In genomic region chr12:56677680-56678079, GRCh38 we compare ENCODE assay signal across 15 cellular contexts. TPM values are rescaled to one million over a fixed set of nuclear protein-coding genes. Genes with fewer than 3 reads are reported as not detected.
DNase-seq lines count a peak whose midpoint lies in the region; ATAC-seq lines count a peak whose summit lies in the region.
"Had no signal": no experiment of that assay in that cellular context is flagged by ENCODE, and none has a peak within 500 bp of the region (broad histone marks: within the 10 kb centered on the region; RNA-seq: fewer than 3 reads in every experiment).

No MANE protein-coding gene starts in this region.

- peaks cover 67% of the 10 kb centered on the region for H3K4me1 Mint-ChIP-seq in activated naive CD8-positive, alpha-beta T cell treated with anti-CD3 and anti-CD28 coated beads for 36 hours

- no peaks in the 10 kb centered on the region for H3K9me3 Mint-ChIP-seq in activated naive CD8-positive, alpha-beta T cell treated with anti-CD3 and anti-CD28 coated beads for 36 hours

- peak; percentile 47 for DNase-seq in stimulated activated CD4-positive, alpha-beta T cell treated with anti-CD3 and anti-CD28 coated beads, Interleukin-4, amount 100 ng/mL, for 24 hours
- no peak for DNase-seq in stimulated activated CD4-positive, alpha-beta T cell treated with anti-CD3 and anti-CD28 coated beads, Interleukin-4, amount 100 ng/mL, for 1 hour
- DNase-seq in activated naive CD8-positive, alpha-beta T cell treated with anti-CD3 and anti-CD28 coated beads for 36 hours, result peak; percentile 36
- DNase-seq in D341Med (ENCODE audit: low spot score) (no peak), NCI-H2107 treated with DMSO at 0.1 percent for 48 hours (lab: John Stamatoyannopoulos, UW; ENCODE audit: unreplicated experiment) (no peak), AG20443 (ENCODE audit: low spot score) (no peak)
- DNase-seq: activated CD4-positive, alpha-beta T cell treated with anti-CD3 and anti-CD28 coated beads for 4 hours; C1 segment of cervical spinal cord; central memory CD4-positive, alpha-beta T cell; foreskin keratinocyte; mesendoderm; NCI-H1048; OCI-M1 had no signal

- peak; percentile 52 for ATAC-seq in HG03097 (IDR thresholded peaks at IDR 0.05; ENCODE audit: low FRiP score, unreplicated experiment)
- ATAC-seq in HG03439 (IDR thresholded peaks at IDR 0.05; ENCODE audit: unreplicated experiment), result no peak
- ATAC-seq: foreskin keratinocyte had no signal

- H3K27me3 Mint-ChIP-seq in activated naive CD8-positive, alpha-beta T cell treated with anti-CD3 and anti-CD28 coated beads for 36 hours, result no peaks in the 10 kb centered on the region

- peak overlapping the region; percentile 14 for H3K4me3 Mint-ChIP-seq in activated naive CD8-positive, alpha-beta T cell treated with anti-CD3 and anti-CD28 coated beads for 36 hours

- H3K36me3 Mint-ChIP-seq in activated naive CD8-positive, alpha-beta T cell treated with anti-CD3 and anti-CD28 coated beads for 36 hours, result peaks cover 52% of the 10 kb centered on the region

- H3K27ac Mint-ChIP-seq in activated naive CD8-positive, alpha-beta T cell treated with anti-CD3 and anti-CD28 coated beads for 36 hours, result peak overlapping the region; percentile 85

RNA-seq across cellular contexts. Expression of gene PTGES3, which starts 10.4 kb away (rescaled TPM):
- total RNA-seq in activated naive CD8-positive, alpha-beta T cell treated with anti-CD3 and anti-CD28 coated beads for 36 hours, result 100 to 1,000 TPM; 402 to 403 TPM

RNA-seq across cellular contexts. Expression of gene ATP5F1B, which starts 31.9 kb away (rescaled TPM):
- 1,000 to 10,000 TPM in 1 of 2 experiments, 100 to 1,000 TPM in 1; 996 to 1,010 TPM for total RNA-seq in activated naive CD8-positive, alpha-beta T cell treated with anti-CD3 and anti-CD28 coated beads for 36 hours

RNA-seq across cellular contexts. Expression of gene NACA, which starts 47.4 kb away (rescaled TPM):
- total RNA-seq in activated naive CD8-positive, alpha-beta T cell treated with anti-CD3 and anti-CD28 coated beads for 36 hours, result 1,000 to 10,000 TPM; 1,112 to 1,149 TPM

RNA-seq across cellular contexts. Expression of gene BAZ2A, which starts 47.6 kb away (rescaled TPM):
- 10 to 100 TPM; 65.4 to 65.8 TPM for total RNA-seq in activated naive CD8-positive, alpha-beta T cell treated with anti-CD3 and anti-CD28 coated beads for 36 hours

Comparison
In these comparisons a context has a peak if more than half of its experiments do, and no peak if none do; other contexts are left out.
1. DNase-seq: peak in stimulated activated CD4-positive, alpha-beta T cell treated with anti-CD3 and anti-CD28 coated beads, Interleukin-4, amount 100 ng/mL, for 24 hours (single experiment) and activated naive CD8-positive, alpha-beta T cell treated with anti-CD3 and anti-CD28 coated beads for 36 hours (single experiment); none in stimulated activated CD4-positive, alpha-beta T cell treated with anti-CD3 and anti-CD28 coated beads, Interleukin-4, amount 100 ng/mL, for 1 hour (single experiment), D341Med (single experiment), NCI-H2107 treated with DMSO at 0.1 percent for 48 hours (single experiment) and AG20443 (single experiment).